In genomic region chr6:57221191-57221935, GRCh38 we compare ENCODE assay signal across 8 cellular contexts. TPM values are rescaled to one million over a fixed set of nuclear protein-coding genes. Genes with fewer than 3 reads are reported as not detected.
DNase-seq lines count a peak whose midpoint lies in the region; ATAC-seq and TF ChIP-seq lines count a peak whose summit lies in the region.

No MANE protein-coding gene starts in this region.

- WGBS in lung, 2 donors = 0 to 1% methylated on average over 37 to 38 of the region's 38 CpGs

- H3K27me3 Mint-ChIP-seq in activated CD4-positive, alpha-beta T cell treated with anti-CD3 and anti-CD28 coated beads, Interleukin-2, amount 10 ng/mL, durations not matched to agents 7 days and 5 days = peaks cover 28% of the 10 kb centered on the region

- H3K4me3 ChIP-seq in lung = peak overlapping the region; percentile 81

- CTCF ChIA-PET in activated CD4-positive, alpha-beta T cell treated with anti-CD3 and anti-CD28 coated beads, Interleukin-2, amount 10 ng/mL, durations not matched to agents 7 days and 5 days (lab: Charles Lee) = interaction anchor here (0.5 to 1.6 kb wide), 7 partner anchors 9 to 654 kb away, joined by 3 to 6 read pairs (median 4); partner anchors contain the start of gene BAG2

- no peaks in the 10 kb centered on the region for H3K9me3 ChIP-seq in lung (ENCODE audit: control insufficient read depth in 2 of 2, insufficient read depth in 1 of 2, low read length in 1 of 2)

- H3K4me1 ChIP-seq in lung (ENCODE audit: control insufficient read depth in 2 of 2, insufficient read depth in 2 of 2, low read length in 2 of 2) = no peaks in the 10 kb centered on the region

- no peaks in the 10 kb centered on the region for H3K27me3 ChIP-seq in lung (ENCODE audit: control insufficient read depth, insufficient read depth)

- peaks cover 3% of the 10 kb centered on the region for H3K9me3 Mint-ChIP-seq in activated CD4-positive, alpha-beta T cell treated with anti-CD3 and anti-CD28 coated beads, Interleukin-2, amount 10 ng/mL, durations not matched to agents 7 days and 5 days

- no peak for TF ChIP-seq CTCF in lung (IDR thresholded peaks at IDR 0.05; ENCODE audit: control extremely low read depth, extremely low read depth)

- H3K36me3 Mint-ChIP-seq in activated CD4-positive, alpha-beta T cell treated with anti-CD3 and anti-CD28 coated beads, Interleukin-2, amount 10 ng/mL, durations not matched to agents 7 days and 5 days (ENCODE audit: low read depth) = peaks cover 13% of the 10 kb centered on the region

- H3K27ac Mint-ChIP-seq in activated CD4-positive, alpha-beta T cell treated with anti-CD3 and anti-CD28 coated beads, Interleukin-2, amount 10 ng/mL, durations not matched to agents 7 days and 5 days = peak overlapping the region; percentile 63

- POLR2A ChIA-PET in activated CD4-positive, alpha-beta T cell treated with anti-CD3 and anti-CD28 coated beads, Interleukin-2, amount 10 ng/mL, durations not matched to agents 7 days and 5 days (lab: Charles Lee) = no interaction called here

- ATAC-seq in GM18511 (IDR thresholded peaks at IDR 0.05; ENCODE audit: unreplicated experiment) (peak; percentile 85), HG02981 (IDR thresholded peaks at IDR 0.05; ENCODE audit: unreplicated experiment) (peak; percentile 57), lung (ENCODE audit: insufficient read depth, low FRiP score) (peak; percentile 87)

- peak overlapping the region; percentile 69 to 79 for H3K27ac ChIP-seq in lung (ENCODE audit: low read depth in 1 of 2, low read length in 1 of 2)

- peaks cover 43% of the 10 kb centered on the region for H3K4me1 Mint-ChIP-seq in activated CD4-positive, alpha-beta T cell treated with anti-CD3 and anti-CD28 coated beads, Interleukin-2, amount 10 ng/mL, durations not matched to agents 7 days and 5 days

- peak overlapping the region; percentile 88 for H3K4me3 Mint-ChIP-seq in activated CD4-positive, alpha-beta T cell treated with anti-CD3 and anti-CD28 coated beads, Interleukin-2, amount 10 ng/mL, durations not matched to agents 7 days and 5 days

- no peaks in the 10 kb centered on the region for H3K36me3 ChIP-seq in lung (ENCODE audit: control insufficient read depth in 2 of 2, insufficient read depth in 2 of 2, low read length in 2 of 2)

- DNase-seq in AG08395 (ENCODE audit: low spot score) (peak; percentile 63), NCI-H2171 treated with DMSO at 0.1 percent for 48 hours (lab: John Stamatoyannopoulos, UW) (peak; percentile 69), lung (ENCODE audit: low spot score) (peak; percentile 46)
- peak; percentile 58 for DNase-seq in activated CD4-positive, alpha-beta T cell treated with anti-CD3 and anti-CD28 coated beads, Interleukin-2, amount 10 ng/mL, durations not matched to agents 7 days and 5 days
- peak; percentile 47 for DNase-seq in effector CD8-positive, alpha-beta T cell (lab: John Stamatoyannopoulos, UW)
- peak; percentile 14 for DNase-seq in stimulated activated CD8-positive, alpha-beta memory T cell treated with anti-CD3 and anti-CD28 coated beads, Interleukin-12 subunit alpha, Interleukin-12 subunit beta, amount 100 ng/mL, for 1 hour (ENCODE audit: low read depth)

RNA-seq across cellular contexts. Expression of gene RAB23, which starts 0.7 kb away (rescaled TPM):
- total RNA-seq in activated CD4-positive, alpha-beta T cell treated with anti-CD3 and anti-CD28 coated beads, Interleukin-2, amount 10 ng/mL, durations not matched to agents 7 days and 5 days = 1 to 10 TPM; 3.5 to 3.8 TPM
- 10 to 100 TPM in 1 of 2 donors, 1 to 10 TPM in 1; 9.2 to 26.7 TPM for total RNA-seq in lung
- 1 to 10 TPM; 4.2 to 4.7 TPM for polyA plus RNA-seq in lung

RNA-seq across cellular contexts. Expression of gene BAG2, which starts 49.2 kb away (rescaled TPM):
- 1 to 10 TPM; 7.7 to 8.0 TPM for total RNA-seq in activated CD4-positive, alpha-beta T cell treated with anti-CD3 and anti-CD28 coated beads, Interleukin-2, amount 10 ng/mL, durations not matched to agents 7 days and 5 days
- 1 to 10 TPM; 6.9 to 8.0 TPM for total RNA-seq in lung
- 1 to 10 TPM; 2.4 to 2.6 TPM for polyA plus RNA-seq in lung

Comparison
In these comparisons a context has a peak if more than half of its experiments do, and no peak if none do; other contexts are left out.
1. Peak in every context shown above with its lines: DNase-seq, ATAC-seq, H3K4me3 ChIP-seq and H3K27ac ChIP-seq.
2. DNase-seq: peak in every context shown above with its lines; median percentile 69 in NCI-H2171 treated with DMSO at 0.1 percent for 48 hours; 63 in AG08395; 58 in activated CD4-positive, alpha-beta T cell treated with anti-CD3 and anti-CD28 coated beads, Interleukin-2, amount 10 ng/mL, durations not matched to agents 7 days and 5 days; 47 in effector CD8-positive, alpha-beta T cell; 46 in lung; 14 in stimulated activated CD8-positive, alpha-beta memory T cell treated with anti-CD3 and anti-CD28 coated beads, Interleukin-12 subunit alpha, Interleukin-12 subunit beta, amount 100 ng/mL, for 1 hour.